In the genomic region with DNA sequence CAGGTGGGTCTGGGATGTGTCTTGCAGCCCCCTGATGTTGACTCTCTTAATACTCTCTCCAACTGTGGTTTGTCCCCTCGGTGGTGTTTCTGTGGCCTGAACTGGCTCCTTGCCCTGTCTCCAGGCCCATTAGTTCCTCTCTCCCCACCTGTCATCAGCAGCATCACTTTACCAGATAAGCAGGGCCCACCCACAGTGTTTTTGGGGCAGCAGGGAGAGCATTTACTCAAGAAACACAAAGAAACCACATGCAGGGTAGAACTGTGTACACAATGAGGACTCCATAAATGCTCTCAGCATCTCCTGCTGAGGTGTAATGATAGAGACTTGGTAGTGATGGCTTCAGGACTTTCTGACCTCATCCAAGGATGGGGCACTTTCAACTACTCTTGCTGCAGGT, we compare ENCODE assay signal across 14 cellular contexts.
"Had no signal": no experiment of that assay in that cellular context is flagged by ENCODE, and none has a peak within 500 bp of the region (broad histone marks: within the 10 kb centered on the region; RNA-seq: fewer than 3 reads in every experiment).

No MANE protein-coding gene starts in this region.

- H3K4me3 Mint-ChIP-seq: activated naive CD8-positive, alpha-beta T cell; memory B cell; T-helper 2 cell treated with Interferon-gamma antibody and Interleukin-4, amounts not matched to agents 5 μg/mL and 100 μg/mL, for 36 hours had no signal

- H3K27me3 ChIP-seq: breast epithelium, esophagus squamous epithelium, ovary, upper lobe of right lung had no signal

- H3K4me3 ChIP-seq: breast epithelium, esophagus squamous epithelium, ovary, upper lobe of right lung had no signal

- H3K36me3 ChIP-seq: breast epithelium, esophagus squamous epithelium, ovary, upper lobe of right lung had no signal

- H3K36me3 Mint-ChIP-seq: activated naive CD8-positive, alpha-beta T cell; memory B cell had no signal

- DNase-seq: activated effector memory CD4-positive, alpha-beta T cell treated with Interleukin-2 at 50 U/mL for 16 hours; activated T-cell treated with anti-CD3 and anti-CD28 coated beads, Interleukin-2, amount 50 U/mL, for 1 hour; esophagus squamous epithelium; foreskin fibroblast; head of caudate nucleus; ovary; stimulated activated CD4-positive, alpha-beta T cell treated with anti-CD3 and anti-CD28 coated beads, Interleukin-4, amount 100 ng/mL, for 1 hour; stimulated activated CD8-positive, alpha-beta memory T cell treated with anti-CD3 and anti-CD28 coated beads, Interleukin-4, amount 100 ng/mL, for 48 hours; stimulated activated naive CD8-positive, alpha-beta T cell treated with anti-CD3 and anti-CD28 coated beads, Interleukin-15, Interleukin-2, amounts not matched to agents 100 U/mL and 50 U/mL, for 24 hours; upper lobe of right lung had no signal

- H3K9me3 ChIP-seq: breast epithelium, esophagus squamous epithelium, ovary, upper lobe of right lung had no signal

- H3K27ac Mint-ChIP-seq: activated naive CD8-positive, alpha-beta T cell; T-helper 2 cell treated with Interferon-gamma antibody and Interleukin-4, amounts not matched to agents 5 μg/mL and 100 μg/mL, for 36 hours had no signal

- ATAC-seq: stimulated activated naive CD8-positive, alpha-beta T cell treated with anti-CD3 and anti-CD28 coated beads, Interleukin-15, Interleukin-2, amounts not matched to agents 100 U/mL and 50 U/mL, for 24 hours; upper lobe of right lung had no signal

- H3K27ac ChIP-seq: ovary, upper lobe of right lung had no signal

- H3K9me3 Mint-ChIP-seq: memory B cell; T-helper 2 cell treated with Interferon-gamma antibody and Interleukin-4, amounts not matched to agents 5 μg/mL and 100 μg/mL, for 36 hours had no signal
